ENCODE assay signal across 8 cellular contexts in genomic region chr11:4626207-4627105, GRCh38. TPM values are rescaled to one million over a fixed set of nuclear protein-coding genes. Genes with fewer than 3 reads are reported as not detected.
A peak's percentile ranks its signal among the peaks of the same experiment; 100 is the strongest.
DNase-seq lines count a peak whose midpoint lies in the region; ATAC-seq, FAIRE-seq and TF ChIP-seq lines count a peak whose summit lies in the region.

No MANE protein-coding gene starts in this region.

- peak; percentile 51 for ATAC-seq in activated CD8-positive, alpha-beta T cell treated with anti-CD3 and anti-CD28 coated beads for 36 hours
- no peak for ATAC-seq in GM19035 (IDR thresholded peaks at IDR 0.05; ENCODE audit: unreplicated experiment)

- peaks cover 36% of the 10 kb centered on the region for H3K27me3 Mint-ChIP-seq in activated CD8-positive, alpha-beta T cell treated with anti-CD3 and anti-CD28 coated beads for 36 hours

- H3K4me1 Mint-ChIP-seq in activated CD8-positive, alpha-beta T cell treated with anti-CD3 and anti-CD28 coated beads for 36 hours (ENCODE audit: low read depth), result no peaks in the 10 kb centered on the region

- H3K4me3 Mint-ChIP-seq in activated CD8-positive, alpha-beta T cell treated with anti-CD3 and anti-CD28 coated beads for 36 hours, result no peak overlapping the region

- H3K4me3 ChIP-seq in retinal pigment epithelial cell (ENCODE audit: low read length), result no peak overlapping the region

- no peak overlapping the region for H3K27ac ChIP-seq in 22Rv1

- H3K36me3 Mint-ChIP-seq in activated CD8-positive, alpha-beta T cell treated with anti-CD3 and anti-CD28 coated beads for 36 hours (ENCODE audit: low read depth), result peaks cover 4% of the 10 kb centered on the region

- peak; percentile 86 for FAIRE-seq in HTR-8/SVneo (lab: Jason Lieb, UNC)

- H3K9me3 Mint-ChIP-seq in activated CD8-positive, alpha-beta T cell treated with anti-CD3 and anti-CD28 coated beads for 36 hours, result peaks cover 13% of the 10 kb centered on the region

- H3K27ac Mint-ChIP-seq in activated CD8-positive, alpha-beta T cell treated with anti-CD3 and anti-CD28 coated beads for 36 hours, result no peak overlapping the region

- intact Hi-C loops in activated CD8-positive, alpha-beta T cell treated with anti-CD3 and anti-CD28 coated beads for 36 hours (cut with micrococcal nuclease), result no loop called here

- CTCF ChIA-PET in GM10248 (lab: Yijun Ruan, JAX), result interaction anchor here (0.9 to 8.2 kb wide), 7 partner anchors 10 to 439 kb away, joined by 3 to 73 read pairs (median 3); partner anchors contain the start of gene OR51D1
- CTCF ChIA-PET in activated CD8-positive, alpha-beta T cell treated with anti-CD3 and anti-CD28 coated beads for 36 hours (lab: Charles Lee), result interaction anchor here (0.7 to 5.3 kb wide), 7 partner anchors 10 to 395 kb away, joined by 3 to 51 read pairs (median 4); partner anchors contain the start of gene OR51D1

- POLR2A ChIA-PET in GM10248 (lab: Yijun Ruan, JAX), result no interaction called here
- POLR2A ChIA-PET in activated CD8-positive, alpha-beta T cell treated with anti-CD3 and anti-CD28 coated beads for 36 hours (lab: Charles Lee), result no interaction called here

- TF ChIP-seq CTCF in 22Rv1 (IDR thresholded peaks at IDR 0.05) (peak; percentile 73), GM10248 (IDR thresholded peaks at IDR 0.05; ENCODE audit: control extremely low read depth, extremely low read depth, low read depth, missing control alignments) (peak; percentile 60), retinal pigment epithelial cell (conservative IDR thresholded peaks at IDR 0.05; ENCODE audit: low read depth, low read length) (peak; percentile 73)
- peak; percentile 77 for TF ChIP-seq CTCF in activated CD8-positive, alpha-beta T cell treated with anti-CD3 and anti-CD28 coated beads for 36 hours (IDR thresholded peaks at IDR 0.05)

- DNase-seq in GM10248 (ENCODE audit: extremely low spot score), result no peak
- peak; percentile 31 for DNase-seq in HTR-8/SVneo (ENCODE audit: insufficient read length, low spot score)
- DNase-seq in NCI-H774 (lab: John Stamatoyannopoulos, UW), result peak; percentile 86
- DNase-seq in activated CD8-positive, alpha-beta T cell treated with anti-CD3 and anti-CD28 coated beads for 36 hours, result peak; percentile 78
- DNase-seq in glomerular visceral epithelial cell (ENCODE audit: extremely low spot score), result peak; percentile 59
- DNase-seq in retinal pigment epithelial cell (ENCODE audit: low read depth), result peak; percentile 27

RNA-seq across cellular contexts. Expression of gene OR51D1, which starts 10.8 kb away (rescaled TPM):
- total RNA-seq in activated CD8-positive, alpha-beta T cell treated with anti-CD3 and anti-CD28 coated beads for 36 hours, result not detected

RNA-seq across cellular contexts. Expression of gene OR51E1, which starts 17.3 kb away (rescaled TPM):
- total RNA-seq in activated CD8-positive, alpha-beta T cell treated with anti-CD3 and anti-CD28 coated beads for 36 hours, result not detected

RNA-seq across cellular contexts. Expression of gene TRIM68, which starts 18.4 kb away (rescaled TPM):
- 10 to 100 TPM; 10.2 to 11.4 TPM for total RNA-seq in activated CD8-positive, alpha-beta T cell treated with anti-CD3 and anti-CD28 coated beads for 36 hours

RNA-seq across cellular contexts. Expression of gene OR52I1, which starts 32.6 kb away (rescaled TPM):
- total RNA-seq in activated CD8-positive, alpha-beta T cell treated with anti-CD3 and anti-CD28 coated beads for 36 hours, result not detected

RNA-seq across cellular contexts. Expression of gene OR52I2, which starts 44.9 kb away (rescaled TPM):
- not detected for total RNA-seq in activated CD8-positive, alpha-beta T cell treated with anti-CD3 and anti-CD28 coated beads for 36 hours
